Comparison of ENCODE assay signal across 18 cellular contexts in genomic region chr4:183326387-183326786, GRCh38. TPM values are rescaled to one million over a fixed set of nuclear protein-coding genes. Genes with fewer than 3 reads are reported as not detected.
"Had no signal": no experiment of that assay in that cellular context is flagged by ENCODE, and none has a peak within 500 bp of the region (broad histone marks: within the 10 kb centered on the region; RNA-seq: fewer than 3 reads in every experiment).

No MANE protein-coding gene starts in this region.

RNA-seq across cellular contexts. Expression of gene CLDN24, which starts 4.2 kb away (rescaled TPM):
- total RNA-seq: naive thymus-derived CD8-positive, alpha-beta T cell; natural killer cell treated with Interleukin-12 subunit alpha and Interleukin-12 subunit beta and Interleukin-15 and Interleukin-18, amount 100 ng/mL, for 72 hours; neural crest cell; omental fat pad; ovary; psoas muscle; renal cortical epithelial cell; sciatic nerve; smooth muscle cell; stomach; temporal lobe; thoracic aorta; thyroid gland; tibial nerve; upper lobe of left lung; ureter; vagina had no signal
- polyA plus RNA-seq: ovary, psoas muscle, smooth muscle cell had no signal

RNA-seq across cellular contexts. Expression of gene CLDN22, which starts 6.3 kb away (rescaled TPM):
- total RNA-seq: naive thymus-derived CD8-positive, alpha-beta T cell; natural killer cell treated with Interleukin-12 subunit alpha and Interleukin-12 subunit beta and Interleukin-15 and Interleukin-18, amount 100 ng/mL, for 72 hours; neural crest cell; omental fat pad; psoas muscle; renal cortical epithelial cell; sciatic nerve; smooth muscle cell; stomach; subcutaneous adipose tissue; temporal lobe; thoracic aorta; thyroid gland; tibial nerve; ureter; vagina had no signal
- polyA plus RNA-seq: psoas muscle had no signal
